ENCODE assay signal across 14 cellular contexts in the genomic region with DNA sequence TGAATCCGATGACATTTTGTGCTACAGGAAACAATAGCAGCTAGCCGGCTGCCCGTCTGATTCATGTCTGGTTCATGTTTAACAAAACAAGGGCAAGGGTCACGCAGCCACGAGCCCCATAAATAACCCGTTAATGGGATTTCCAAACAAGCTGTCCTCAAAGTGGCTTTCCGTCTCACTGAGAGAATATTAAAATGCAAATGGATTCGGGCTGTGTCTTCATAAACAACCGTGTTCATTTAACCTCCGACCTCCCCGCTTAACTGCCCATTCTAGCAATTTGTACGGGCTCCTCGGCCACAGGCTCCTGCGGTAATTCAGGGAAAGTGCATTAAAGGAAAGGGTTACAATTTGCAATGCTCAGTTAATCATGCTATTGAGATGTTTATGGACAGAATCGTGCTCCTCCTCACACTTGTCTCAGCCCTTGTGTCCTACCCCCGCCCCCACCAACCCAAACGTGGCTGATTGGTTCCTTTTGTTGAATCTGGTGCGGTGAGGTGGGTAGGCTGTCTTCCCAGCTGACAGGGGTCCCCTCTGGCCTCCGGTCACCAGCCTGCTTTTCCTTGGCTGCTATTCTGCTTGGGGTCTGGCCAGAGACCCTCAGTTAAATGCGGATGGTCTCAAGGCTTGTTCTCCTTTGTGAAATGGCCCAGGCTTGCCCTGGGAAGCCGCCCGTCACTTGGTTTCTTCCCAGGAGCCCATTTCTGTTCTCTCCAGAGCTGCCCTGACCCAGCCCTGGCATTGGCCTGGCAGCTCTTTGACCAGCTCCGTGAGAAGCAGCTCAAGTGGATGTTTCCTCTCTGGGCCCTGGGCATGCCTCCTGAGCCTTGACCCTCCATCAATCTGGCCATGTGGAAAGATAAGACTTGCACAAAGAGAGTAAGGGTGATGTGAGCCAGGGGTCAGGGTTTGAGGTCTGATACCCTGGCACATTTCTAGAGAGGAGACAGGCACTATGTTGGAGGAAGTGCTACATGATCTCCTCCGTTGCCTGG.
DNase-seq lines count a peak whose midpoint lies in the region; ATAC-seq, FAIRE-seq and TF ChIP-seq lines count a peak whose summit lies in the region.
"Had no signal": no experiment of that assay in that cellular context is flagged by ENCODE, and none has a peak within 500 bp of the region (broad histone marks: within the 10 kb centered on the region; RNA-seq: fewer than 3 reads in every experiment).

No MANE protein-coding gene starts in this region.

- H3K27ac ChIP-seq in A549 (no peak overlapping the region; a peak in 2 of 6 replicates), GM12878 (ENCODE audit: control insufficient read depth, insufficient read depth) (no peak overlapping the region), HepG2 (ENCODE audit: extremely low read length, insufficient read depth, low read length) (no peak overlapping the region)
- H3K27ac ChIP-seq: spleen had no signal

- TF ChIP-seq CTCF in A549 (IDR thresholded peaks at IDR 0.05) (no peak), GM12878 (IDR thresholded peaks at IDR 0.05 in 2 of 3, conservative IDR thresholded peaks at IDR 0.05 in 1 of 3; ENCODE audit: control insufficient read depth in 2 of 3, extremely low read depth in 1 of 3, insufficient read depth in 1 of 3, low read depth in 3 of 3, low read length in 3 of 3) (no peak), HepG2 (CRISPR knock-in tag; IDR thresholded peaks at IDR 0.05) (no peak)

- TF ChIP-seq POLR2A in A549 (IDR thresholded peaks at IDR 0.05; ENCODE audit: low read length), result no peak
- TF ChIP-seq POLR2A in GM12878 (IDR thresholded peaks at IDR 0.05; ENCODE audit: low read depth, low read length), result no peak
- no peak for TF ChIP-seq POLR2A in HepG2 (IDR thresholded peaks at IDR 0.05; ENCODE audit: insufficient read depth in 1 of 2, low read depth in 2 of 2, low read length in 2 of 2)

- H3K4me1 Mint-ChIP-seq in stimulated activated naive CD8-positive, alpha-beta T cell treated with anti-CD3 and anti-CD28 coated beads, Interleukin-15, amount 100 ng/mL, for 72 hours, result no peaks in the 10 kb centered on the region
- H3K4me1 Mint-ChIP-seq: activated CD4-positive, alpha-beta T cell treated with anti-CD3 and anti-CD28 coated beads, Interleukin-2, amount 10 ng/mL, durations not matched to agents 7 days and 5 days had no signal

- no peak for ATAC-seq in A549
- ATAC-seq in GM12878, result peak; percentile 15; the same call in 1 of the 3 replicates
- ATAC-seq in HepG2, result peak; percentile 66
- no peak for ATAC-seq in GM21423 (IDR thresholded peaks at IDR 0.05; ENCODE audit: unreplicated experiment)
- ATAC-seq in stimulated activated naive CD8-positive, alpha-beta T cell treated with anti-CD3 and anti-CD28 coated beads, Interleukin-15, amount 100 ng/mL, for 72 hours, result no peak

- SMC1A ChIA-PET in GM12878 (lab: Charles Lee; ENCODE audit: uncharacterized antibody, unreplicated experiment), result interaction anchor here (0.6 to 1.4 kb wide), 7 partner anchors 9 to 207 kb away, joined by 3 to 4 read pairs (median 3); no protein-coding TSS in a partner anchor

- H3K9ac ChIP-seq in GM12878 (ENCODE audit: control insufficient read depth, insufficient read depth, low read length) (no peak overlapping the region), HepG2 (ENCODE audit: insufficient read depth, low read depth, low read length) (no peak overlapping the region)

- DNase-seq in A549 (ENCODE audit: low read depth in 1 of 2, low spot score in 1 of 2), result peak in 1 of 2 experiments; percentile 6
- DNase-seq in HuH-7 (ENCODE audit: low spot score), result peak; percentile 58
- DNase-seq in GM12878 (ENCODE audit: low read depth, low spot score), result no peak
- peak; percentile 46 for DNase-seq in HepG2 (ENCODE audit: low spot score)
- no peak for DNase-seq in frontal cortex (ENCODE audit: low spot score in 2 of 2)
- no peak for DNase-seq in stimulated activated naive CD8-positive, alpha-beta T cell treated with anti-CD3 and anti-CD28 coated beads, Interleukin-15, amount 100 ng/mL, for 72 hours
- no peak for DNase-seq in head of caudate nucleus
- DNase-seq: activated CD4-positive, alpha-beta T cell treated with anti-CD3 and anti-CD28 coated beads, Interleukin-2, amount 10 ng/mL, durations not matched to agents 7 days and 5 days; NCI-H69; spleen; stimulated activated CD8-positive, alpha-beta memory T cell treated with anti-CD3 and anti-CD28 coated beads, Interleukin-4, amount 100 ng/mL, for 48 hours had no signal

- H3K27me3 Mint-ChIP-seq in stimulated activated naive CD8-positive, alpha-beta T cell treated with anti-CD3 and anti-CD28 coated beads, Interleukin-15, amount 100 ng/mL, for 72 hours, result peaks cover 36% of the 10 kb centered on the region

- intact Hi-C loops in GM12878 (cut with micrococcal nuclease; ENCODE audit: unreplicated experiment) (no loop called here), HepG2 (cut with micrococcal nuclease; ENCODE audit: unreplicated experiment) (loop anchor here (10.0 kb wide), 1 partner anchor 568 kb away; no protein-coding TSS in a partner anchor), head of caudate nucleus (cut with DNase I) (no loop called here)

- H3K27me3 ChIP-seq in GM12878 (replicated peaks in 1 of 2; ENCODE audit: control insufficient read depth in 2 of 2, insufficient read depth in 2 of 2, low read length in 1 of 2), result peaks cover 2 to 3% of the 10 kb centered on the region in 2 experiments; a peak in 2 of 4 replicates
- H3K27me3 ChIP-seq in HepG2 (ENCODE audit: control insufficient read depth in 1 of 2, insufficient read depth in 2 of 2, low read length in 2 of 2), result peaks cover 5 to 41% of the 10 kb centered on the region in 2 experiments; a peak in 4 of 5 replicates

- in situ Hi-C loops in GM12878 (cut with MboI), result no loop called here
- in situ Hi-C loops in HepG2 (cut with HindIII; ENCODE audit: extremely low pct_ligation_motif_present, low pct_unique_long_range_greater_than_20kb), result no loop called here

- no peak overlapping the region for H2AFZ ChIP-seq in GM12878 (ENCODE audit: control insufficient read depth, low read depth, low read length)
- no peak overlapping the region for H2AFZ ChIP-seq in HepG2 (ENCODE audit: low read length)

- TF ChIP-seq RAD21 in A549 (conservative IDR thresholded peaks at IDR 0.05 in 1 of 2, IDR thresholded peaks at IDR 0.05 in 1 of 2), result no peak
- TF ChIP-seq RAD21 in GM12878 (IDR thresholded peaks at IDR 0.05; ENCODE audit: insufficient read depth, low read depth, low read length), result no peak
- no peak for TF ChIP-seq RAD21 in HepG2 (CRISPR knock-in tag; IDR thresholded peaks at IDR 0.05)

- TF ChIP-seq EP300 in A549 (IDR thresholded peaks at IDR 0.05) (no peak), GM12878 (IDR thresholded peaks at IDR 0.05; ENCODE audit: borderline replicate concordance in 1 of 2, control insufficient read depth in 1 of 2, low read depth in 2 of 2, low read length in 2 of 2) (no peak), HepG2 (IDR thresholded peaks at IDR 0.05; ENCODE audit: low read depth in 2 of 2, low read length in 2 of 2) (no peak), HepG2 (CRISPR knock-in tag; IDR thresholded peaks at IDR 0.05; ENCODE audit: borderline replicate concordance) (no peak)

- H3K4me1 ChIP-seq in A549, result peaks cover 11% of the 10 kb centered on the region; the same call in 1 of the 3 replicates
- no peaks in the 10 kb centered on the region for H3K4me1 ChIP-seq in GM12878 (ENCODE audit: control insufficient read depth, insufficient read depth, low read length)
- peaks cover 23% of the 10 kb centered on the region for H3K4me1 ChIP-seq in HepG2 (ENCODE audit: insufficient read depth, low read length)

- no peaks in the 10 kb centered on the region for H3K79me2 ChIP-seq in GM12878 (ENCODE audit: control insufficient read depth, insufficient read depth, low read length)
- no peaks in the 10 kb centered on the region for H3K79me2 ChIP-seq in HepG2 (ENCODE audit: insufficient read depth, low read length)

- BruUV-seq in GM12878 (replicated peaks; lab: Mats Ljungman, UMichigan) (no TSS peak), HepG2 (replicated peaks; lab: Mats Ljungman, UMichigan) (no TSS peak)

- H4K20me1 ChIP-seq in GM12878 (ENCODE audit: control insufficient read depth, insufficient read depth) (no peaks in the 10 kb centered on the region), HepG2 (ENCODE audit: insufficient read depth, low read length) (no peaks in the 10 kb centered on the region)

- peak overlapping the region in 1 of 2 donors; percentile 38 for H3K27ac Mint-ChIP-seq in stimulated activated naive CD8-positive, alpha-beta T cell treated with anti-CD3 and anti-CD28 coated beads, Interleukin-15, amount 100 ng/mL, for 72 hours
- H3K27ac Mint-ChIP-seq: activated CD4-positive, alpha-beta T cell treated with anti-CD3 and anti-CD28 coated beads, Interleukin-2, amount 10 ng/mL, durations not matched to agents 7 days and 5 days had no signal

- H3K9me3 ChIP-seq in A549 (no peaks in the 10 kb centered on the region), GM12878 (replicated peaks; ENCODE audit: control insufficient read depth, insufficient read depth, low read length) (no peaks in the 10 kb centered on the region), HepG2 (ENCODE audit: low read length) (no peaks in the 10 kb centered on the region)
- H3K9me3 ChIP-seq: spleen had no signal

- no peak for FAIRE-seq in A549 (lab: Jason Lieb, UNC)
- no peak for FAIRE-seq in GM12878 (lab: Jason Lieb, UNC)
- FAIRE-seq in HepG2 (lab: Jason Lieb, UNC), result peak; percentile 60
- FAIRE-seq in frontal cortex (lab: Jason Lieb, UNC), result no peak
- FAIRE-seq: colon, G401.6 had no signal

- H3K36me3 ChIP-seq in GM12878 (ENCODE audit: control insufficient read depth in 2 of 2, insufficient read depth in 2 of 2, low read length in 1 of 2) (no peaks in the 10 kb centered on the region), HepG2 (replicated peaks in 1 of 2; ENCODE audit: control insufficient read depth in 1 of 2, insufficient read depth in 2 of 2, low read length in 2 of 2) (no peaks in the 10 kb centered on the region)
- H3K36me3 ChIP-seq: spleen had no signal

- POLR2A ChIA-PET in A549 (lab: Yijun Ruan, JAX) (no interaction called here), GM12878 (lab: Charles Lee) (no interaction called here), HepG2 (lab: Yijun Ruan, JAX) (interaction anchor here (1.1 kb wide), 1 partner anchor 40 kb away, joined by 3 read pairs; no protein-coding TSS in a partner anchor)

- no peak overlapping the region for H3K4me3 Mint-ChIP-seq in stimulated activated naive CD8-positive, alpha-beta T cell treated with anti-CD3 and anti-CD28 coated beads, Interleukin-15, amount 100 ng/mL, for 72 hours
- H3K4me3 Mint-ChIP-seq: activated CD4-positive, alpha-beta T cell treated with anti-CD3 and anti-CD28 coated beads, Interleukin-2, amount 10 ng/mL, durations not matched to agents 7 days and 5 days had no signal

- no peaks in the 10 kb centered on the region for H3K9me3 Mint-ChIP-seq in stimulated activated naive CD8-positive, alpha-beta T cell treated with anti-CD3 and anti-CD28 coated beads, Interleukin-15, amount 100 ng/mL, for 72 hours
- H3K9me3 Mint-ChIP-seq: activated CD4-positive, alpha-beta T cell treated with anti-CD3 and anti-CD28 coated beads, Interleukin-2, amount 10 ng/mL, durations not matched to agents 7 days and 5 days had no signal

- RAD21 ChIA-PET in GM12878 (lab: Charles Lee; ENCODE audit: unreplicated experiment), result interaction anchor here (1.4 kb wide), 1 partner anchor 74 kb away, joined by 5 read pairs; no protein-coding TSS in a partner anchor

- CTCF ChIA-PET in A549 (lab: Yijun Ruan, JAX), result no interaction called here
- CTCF ChIA-PET in GM12878 (lab: Yijun Ruan, JAX), result interaction anchor here (0.8 to 1.6 kb wide), 4 partner anchors 76 to 222 kb away, joined by 3 to 4 read pairs (median 4); no protein-coding TSS in a partner anchor
- CTCF ChIA-PET in HepG2 (lab: Yijun Ruan, JAX; ENCODE audit: low intra/inter-chr PET ratio, low total read pairs), result no interaction called here

- WGBS in A549 (ENCODE audit: missing lambda C conversion rate), result 55% methylated on average over 20 of the region's 24 CpGs
- 35% methylated on average over 24 of the region's 24 CpGs for WGBS in GM12878 (ENCODE audit: insufficient coverage, insufficient replicate concordance, low lambda C conversion rate, missing lambda C conversion rate)
- WGBS in HepG2 (ENCODE audit: low lambda C conversion rate), result 20% methylated on average over 22 of the region's 24 CpGs

- H3K4me2 ChIP-seq in A549 (peak overlapping the region; percentile 40), GM12878 (ENCODE audit: control insufficient read depth, insufficient read depth) (no peak overlapping the region), HepG2 (ENCODE audit: low read depth, low read length) (peak overlapping the region; percentile 74)

- H3K4me3 ChIP-seq in A549 (no peak overlapping the region), GM12878 (no peak overlapping the region), HepG2 (replicated peaks in 1 of 3; ENCODE audit: insufficient read depth in 1 of 3, low read depth in 2 of 3, low read length in 3 of 3) (peak overlapping the region in 2 of 3 experiments; percentile 18 to 46; a peak in 3 of 6 replicates)
- H3K4me3 ChIP-seq: spleen had no signal

Comparison
In these comparisons a context has a peak if more than half of its experiments do, and no peak if none do; other contexts are left out.
1. ATAC-seq: peak in GM12878 (single experiment) and HepG2 (single experiment); none in A549 (0 of 2), GM21423 (single experiment) and stimulated activated naive CD8-positive, alpha-beta T cell treated with anti-CD3 and anti-CD28 coated beads, Interleukin-15, amount 100 ng/mL, for 72 hours (single experiment).
2. DNase-seq: peak in HuH-7 (single experiment) and HepG2 (single experiment); none in GM12878 (single experiment), frontal cortex (0 of 2), stimulated activated naive CD8-positive, alpha-beta T cell treated with anti-CD3 and anti-CD28 coated beads, Interleukin-15, amount 100 ng/mL, for 72 hours (0 of 2) and head of caudate nucleus (0 of 42).
3. H3K4me3 ChIP-seq: peak in HepG2 (2 of 3); none in A549 (single experiment) and GM12878 (single experiment).